Comparison of ENCODE assay signal across 20 cellular contexts in the genomic region with DNA sequence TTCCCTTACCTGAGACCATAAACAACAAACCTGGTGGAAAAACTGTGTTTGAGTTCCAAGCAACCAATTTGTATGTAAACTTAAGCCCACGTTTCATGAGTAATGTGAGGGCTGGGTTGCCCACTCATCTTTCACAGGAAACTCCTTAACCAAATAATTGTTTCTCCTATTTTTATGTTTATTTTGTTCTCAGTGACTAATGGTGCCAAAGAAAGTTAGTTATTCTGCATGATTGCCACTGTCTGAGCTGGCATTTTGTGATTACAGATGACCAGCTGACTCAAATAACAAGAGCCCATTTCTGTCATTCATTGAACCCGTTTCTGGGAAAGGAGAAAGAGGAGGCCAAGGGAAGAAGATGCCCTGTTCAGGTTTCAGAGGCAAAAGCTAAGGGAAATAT.
"Had no signal": no experiment of that assay in that cellular context is flagged by ENCODE, and none has a peak within 500 bp of the region (broad histone marks: within the 10 kb centered on the region; RNA-seq: fewer than 3 reads in every experiment).

No MANE protein-coding gene starts in this region.

- H3K27ac Mint-ChIP-seq: activated B cell treated with CpG ODN at 0.5 μM for 24 hours; activated naive CD4-positive, alpha-beta T cell treated with anti-CD3 and anti-CD28 coated beads, Interleukin-2, amount 50 U/mL, for 72 hours; immature natural killer cell; memory B cell; natural killer cell treated with Interleukin-12 subunit alpha and Interleukin-12 subunit beta and Interleukin-15 and Interleukin-18, amount 100 ng/mL, for 72 hours; stimulated activated naive CD8-positive, alpha-beta T cell treated with anti-CD3 and anti-CD28 coated beads, Interleukin-15, amount 100 ng/mL, for 72 hours; T-helper 1 cell treated with Interleukin-12 subunit alpha and Interleukin-12 subunit beta and Interleukin-4 antibody, amounts not matched to agents 30 μg/mL and 1 μg/mL, for 36 hours had no signal

- DNase-seq: activated B cell treated with CpG ODN at 0.5 μM for 24 hours; activated CD4-positive, alpha-beta T cell treated with anti-CD3 and anti-CD28 coated beads, Interleukin-2, amount 50 U/mL, for 1 hour; activated effector memory CD4-positive, alpha-beta T cell treated with Interleukin-2 at 50 U/mL for 16 hours; activated T-cell treated with anti-CD3 and anti-CD28 coated beads, Interleukin-2, amount 50 U/mL, for 1 hour; amygdala; dorsolateral prefrontal cortex; esophagus squamous epithelium; foreskin fibroblast; immature natural killer cell; left ventricle myocardium inferior; psoas muscle; stimulated activated CD4-positive, alpha-beta T cell treated with anti-CD3 and anti-CD28 coated beads, Interleukin-4, amount 100 ng/mL, for 24 hours; stimulated activated naive CD8-positive, alpha-beta T cell treated with anti-CD3 and anti-CD28 coated beads, Interleukin-15, amount 100 ng/mL, for 72 hours; testis had no signal

- H3K36me3 Mint-ChIP-seq: activated naive CD4-positive, alpha-beta T cell treated with anti-CD3 and anti-CD28 coated beads, Interleukin-2, amount 50 U/mL, for 72 hours; immature natural killer cell; memory B cell; natural killer cell treated with Interleukin-12 subunit alpha and Interleukin-12 subunit beta and Interleukin-15 and Interleukin-18, amount 100 ng/mL, for 72 hours had no signal

- H3K9me3 Mint-ChIP-seq: activated B cell treated with CpG ODN at 0.5 μM for 24 hours; activated naive CD4-positive, alpha-beta T cell treated with anti-CD3 and anti-CD28 coated beads, Interleukin-2, amount 50 U/mL, for 72 hours; natural killer cell treated with Interleukin-12 subunit alpha and Interleukin-12 subunit beta and Interleukin-15 and Interleukin-18, amount 100 ng/mL, for 72 hours; stimulated activated naive CD8-positive, alpha-beta T cell treated with anti-CD3 and anti-CD28 coated beads, Interleukin-15, amount 100 ng/mL, for 72 hours; T-helper 1 cell treated with Interleukin-12 subunit alpha and Interleukin-12 subunit beta and Interleukin-4 antibody, amounts not matched to agents 30 μg/mL and 1 μg/mL, for 36 hours had no signal

- H3K4me1 Mint-ChIP-seq: activated B cell treated with CpG ODN at 0.5 μM for 24 hours; immature natural killer cell; memory B cell; stimulated activated naive CD8-positive, alpha-beta T cell treated with anti-CD3 and anti-CD28 coated beads, Interleukin-15, amount 100 ng/mL, for 72 hours had no signal

- H3K27me3 ChIP-seq: dorsolateral prefrontal cortex, esophagus squamous epithelium, testis had no signal

- H3K36me3 ChIP-seq: esophagus squamous epithelium, left ventricle myocardium inferior had no signal

- H3K4me3 ChIP-seq: dorsolateral prefrontal cortex, esophagus squamous epithelium, left ventricle myocardium inferior, psoas muscle, testis had no signal

- H3K27me3 Mint-ChIP-seq: memory B cell; stimulated activated naive CD8-positive, alpha-beta T cell treated with anti-CD3 and anti-CD28 coated beads, Interleukin-15, amount 100 ng/mL, for 72 hours had no signal

- H3K4me3 Mint-ChIP-seq: activated B cell treated with CpG ODN at 0.5 μM for 24 hours; immature natural killer cell; memory B cell; natural killer cell treated with Interleukin-12 subunit alpha and Interleukin-12 subunit beta and Interleukin-15 and Interleukin-18, amount 100 ng/mL, for 72 hours; stimulated activated naive CD8-positive, alpha-beta T cell treated with anti-CD3 and anti-CD28 coated beads, Interleukin-15, amount 100 ng/mL, for 72 hours; T-helper 1 cell treated with Interleukin-12 subunit alpha and Interleukin-12 subunit beta and Interleukin-4 antibody, amounts not matched to agents 30 μg/mL and 1 μg/mL, for 36 hours had no signal

- H3K4me1 ChIP-seq: esophagus squamous epithelium, left ventricle myocardium inferior, psoas muscle, testis had no signal

- FAIRE-seq: endometrium, urothelium cell line had no signal

- H3K27ac ChIP-seq: dorsolateral prefrontal cortex, esophagus squamous epithelium, left ventricle myocardium inferior, psoas muscle, testis had no signal

- ATAC-seq: activated naive CD4-positive, alpha-beta T cell treated with anti-CD3 and anti-CD28 coated beads, Interleukin-2, amount 50 U/mL, for 72 hours; natural killer cell treated with Interleukin-12 subunit alpha and Interleukin-12 subunit beta and Interleukin-15 and Interleukin-18, amount 100 ng/mL, for 72 hours; psoas muscle; stimulated activated naive CD8-positive, alpha-beta T cell treated with anti-CD3 and anti-CD28 coated beads, Interleukin-15, amount 100 ng/mL, for 72 hours had no signal

- H3K9me3 ChIP-seq: esophagus squamous epithelium, left ventricle myocardium inferior, psoas muscle, testis had no signal
